ENCODE assay signal across 8 cellular contexts in genomic region chr11:47234669-47235075, GRCh38. TPM values are rescaled to one million over a fixed set of nuclear protein-coding genes. Genes with fewer than 3 reads are reported as not detected.
DNase-seq lines count a peak whose midpoint lies in the region; TF ChIP-seq lines count a peak whose summit lies in the region.

No MANE protein-coding gene starts in this region.

- H3K36me3 ChIP-seq in liver (ENCODE audit: control insufficient read depth in 4 of 4, insufficient read depth in 3 of 4, low read depth in 1 of 4, low read length in 3 of 4), result peaks cover 4 to 11% (median 7%) of the 10 kb centered on the region in 4 donors

- WGBS in liver, result 25% methylated on average over 12 of the region's 12 CpGs

- peaks cover 11 to 25% (median 22%) of the 10 kb centered on the region in 4 donors for H3K4me1 ChIP-seq in liver (ENCODE audit: control insufficient read depth in 4 of 4, insufficient read depth in 4 of 4, low read length in 3 of 4)

- peak; percentile 14 for DNase-seq in stimulated activated CD4-positive, alpha-beta T cell treated with anti-CD3 and anti-CD28 coated beads, Interleukin-12 subunit alpha, Interleukin-12 subunit beta, amount 100 ng/mL, for 4 hours
- DNase-seq in stimulated activated CD4-positive, alpha-beta T cell treated with anti-CD3 and anti-CD28 coated beads, Interleukin-2, amount 100 ng/mL, for 48 hours, result no peak
- DNase-seq in ACHN (no peak), Ammon's horn (ENCODE audit: low spot score) (no peak), HuH-7 (ENCODE audit: low spot score) (no peak), AG08396 (ENCODE audit: low spot score) (no peak)

- H3K9ac ChIP-seq in liver (ENCODE audit: low read depth in 1 of 2, low read length in 2 of 2), result no peak overlapping the region

- in situ Hi-C loops in ACHN (cut with HindIII; ENCODE audit: low pct_ligation_motif_present, low pct_unique_long_range_greater_than_20kb, low sequenced_read_pairs), result no loop called here

- H3K9me3 Mint-ChIP-seq in activated naive CD4-positive, alpha-beta T cell treated with anti-CD3 and anti-CD28 coated beads, Interleukin-2, amount 50 U/mL, for 24 hours, result no peaks in the 10 kb centered on the region

- peaks cover 7% of the 10 kb centered on the region for H3K36me3 Mint-ChIP-seq in activated naive CD4-positive, alpha-beta T cell treated with anti-CD3 and anti-CD28 coated beads, Interleukin-2, amount 50 U/mL, for 24 hours

- peak overlapping the region; percentile 66 to 75 for H3K27ac ChIP-seq in liver (ENCODE audit: low read depth in 1 of 2, low read length in 2 of 2)

- H3K9me3 ChIP-seq in liver (ENCODE audit: control insufficient read depth in 4 of 4, low read length in 3 of 4), result no peaks in the 10 kb centered on the region

- peak overlapping the region; percentile 33 to 63 (median 44) for H3K4me3 ChIP-seq in liver (ENCODE audit: low read depth in 1 of 3, low read length in 3 of 3)

- H3K27me3 ChIP-seq in liver (ENCODE audit: control insufficient read depth in 4 of 4, insufficient read depth in 4 of 4, low read length in 3 of 4), result no peaks in the 10 kb centered on the region

- peak overlapping the region; percentile 73 for H3K27ac Mint-ChIP-seq in activated naive CD4-positive, alpha-beta T cell treated with anti-CD3 and anti-CD28 coated beads, Interleukin-2, amount 50 U/mL, for 24 hours

- no peaks in the 10 kb centered on the region for H3K27me3 Mint-ChIP-seq in activated naive CD4-positive, alpha-beta T cell treated with anti-CD3 and anti-CD28 coated beads, Interleukin-2, amount 50 U/mL, for 24 hours

- TF ChIP-seq RAD21 in liver (IDR thresholded peaks at IDR 0.05), result peak in 1 of 2 donors; percentile 15

- no peak for TF ChIP-seq CTCF in liver (IDR thresholded peaks at IDR 0.05; ENCODE audit: low read depth, low read length, missing input control)

- H3K4me3 Mint-ChIP-seq in activated naive CD4-positive, alpha-beta T cell treated with anti-CD3 and anti-CD28 coated beads, Interleukin-2, amount 50 U/mL, for 24 hours, result peak overlapping the region; percentile 51

- H3K4me1 Mint-ChIP-seq in activated naive CD4-positive, alpha-beta T cell treated with anti-CD3 and anti-CD28 coated beads, Interleukin-2, amount 50 U/mL, for 24 hours, result peaks cover 33% of the 10 kb centered on the region

TF ChIP-seq in liver, 16 proteins besides CTCF, POLR2A, EP300 and RAD21:
- TF ChIP-seq JUND (IDR thresholded peaks at IDR 0.05), result peak in 1 of 2 donors; percentile 13
- TF ChIP-seq, protein P1, sequence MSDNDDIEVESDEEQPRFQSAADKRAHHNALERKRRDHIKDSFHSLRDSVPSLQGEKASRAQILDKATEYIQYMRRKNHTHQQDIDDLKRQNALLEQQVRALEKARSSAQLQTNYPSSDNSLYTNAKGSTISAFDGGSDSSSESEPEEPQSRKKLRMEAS (IDR thresholded peaks at IDR 0.05), result no peak
- no peak for TF ChIP-seq YY1 (IDR thresholded peaks at IDR 0.05)
- TF ChIP-seq EGR1 (IDR thresholded peaks at IDR 0.05; ENCODE audit: low read depth in 2 of 2), result no peak
- TF ChIP-seq RXRA (IDR thresholded peaks at IDR 0.05), result peak; percentile 70 to 77
- no peak for TF ChIP-seq HNF4G (IDR thresholded peaks at IDR 0.05)
- TF ChIP-seq, protein P2, sequence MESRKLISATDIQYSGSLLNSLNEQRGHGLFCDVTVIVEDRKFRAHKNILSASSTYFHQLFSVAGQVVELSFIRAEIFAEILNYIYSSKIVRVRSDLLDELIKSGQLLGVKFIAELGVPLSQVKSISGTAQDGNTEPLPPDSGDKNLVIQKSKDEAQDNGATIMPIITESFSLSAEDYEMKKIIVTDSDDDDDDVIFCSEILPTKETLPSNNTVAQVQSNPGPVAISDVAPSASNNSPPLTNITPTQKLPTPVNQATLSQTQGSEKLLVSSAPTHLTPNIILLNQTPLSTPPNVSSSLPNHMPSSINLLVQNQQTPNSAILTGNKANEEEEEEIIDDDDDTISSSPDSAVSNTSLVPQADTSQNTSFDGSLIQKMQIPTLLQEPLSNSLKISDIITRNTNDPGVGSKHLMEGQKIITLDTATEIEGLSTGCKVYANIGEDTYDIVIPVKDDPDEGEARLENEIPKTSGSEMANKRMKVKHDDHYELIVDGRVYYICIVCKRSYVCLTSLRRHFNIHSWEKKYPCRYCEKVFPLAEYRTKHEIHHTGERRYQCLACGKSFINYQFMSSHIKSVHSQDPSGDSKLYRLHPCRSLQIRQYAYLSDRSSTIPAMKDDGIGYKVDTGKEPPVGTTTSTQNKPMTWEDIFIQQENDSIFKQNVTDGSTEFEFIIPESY (IDR thresholded peaks at IDR 0.05), result no peak
- no peak for TF ChIP-seq REST (IDR thresholded peaks at IDR 0.05)
- TF ChIP-seq HNF4A (conservative IDR thresholded peaks at IDR 0.05), result peak; percentile 22 to 43
- TF ChIP-seq NR2F2 (IDR thresholded peaks at IDR 0.05), result no peak
- TF ChIP-seq, protein P3, sequence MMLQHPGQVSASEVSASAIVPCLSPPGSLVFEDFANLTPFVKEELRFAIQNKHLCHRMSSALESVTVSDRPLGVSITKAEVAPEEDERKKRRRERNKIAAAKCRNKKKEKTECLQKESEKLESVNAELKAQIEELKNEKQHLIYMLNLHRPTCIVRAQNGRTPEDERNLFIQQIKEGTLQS (IDR thresholded peaks at IDR 0.05), result peak; percentile 33
- TF ChIP-seq GABPA (IDR thresholded peaks at IDR 0.05 in 1 of 2, conservative IDR thresholded peaks at IDR 0.05 in 1 of 2), result no peak
- TF ChIP-seq TAF1 (conservative IDR thresholded peaks at IDR 0.05), result no peak
- peak; percentile 40 for TF ChIP-seq SP1 (IDR thresholded peaks at IDR 0.05)
- no peak for TF ChIP-seq FOXA2 (IDR thresholded peaks at IDR 0.05)
- TF ChIP-seq FOXA1 (IDR thresholded peaks at IDR 0.05), result no peak
TF ChIP-seq in liver: peak in this region for 5.

RNA-seq across cellular contexts. Expression of gene ACP2, which starts 13.9 kb away (rescaled TPM):
- 10 to 100 TPM; 81.7 to 94.4 TPM for total RNA-seq in liver
- 10 to 100 TPM; 40.3 to 76.9 TPM for polyA plus RNA-seq in liver

RNA-seq across cellular contexts. Expression of gene DDB2, which starts 19.9 kb away (rescaled TPM):
- 1 to 10 TPM; 6.6 to 7.6 TPM for total RNA-seq in liver
- polyA plus RNA-seq in liver, result 10 to 100 TPM in 1 of 2 donors, 1 to 10 TPM in 1; 10.0 to 11.9 TPM

RNA-seq across cellular contexts. Expression of gene NR1H3, which starts 23.1 kb away (rescaled TPM):
- total RNA-seq in liver, result 10 to 100 TPM; 52.8 to 55.2 TPM
- polyA plus RNA-seq in liver, result 10 to 100 TPM; 56.0 to 57.3 TPM

RNA-seq across cellular contexts. Expression of gene MADD, which starts 35.3 kb away (rescaled TPM):
- total RNA-seq in liver, result 10 to 100 TPM in 1 of 2 donors, 1 to 10 TPM in 1; 9.9 to 20.5 TPM
- 10 to 100 TPM in 1 of 2 donors, 1 to 10 TPM in 1; 9.9 to 12.2 TPM for polyA plus RNA-seq in liver

RNA-seq across cellular contexts. Expression of gene PACSIN3, which starts 48.4 kb away (rescaled TPM):
- 10 to 100 TPM; 12.1 to 20.6 TPM for total RNA-seq in liver
- polyA plus RNA-seq in liver, result 10 to 100 TPM; 18.7 to 23.3 TPM
